ENCODE assay signal across 30 cellular contexts in the genomic region with DNA sequence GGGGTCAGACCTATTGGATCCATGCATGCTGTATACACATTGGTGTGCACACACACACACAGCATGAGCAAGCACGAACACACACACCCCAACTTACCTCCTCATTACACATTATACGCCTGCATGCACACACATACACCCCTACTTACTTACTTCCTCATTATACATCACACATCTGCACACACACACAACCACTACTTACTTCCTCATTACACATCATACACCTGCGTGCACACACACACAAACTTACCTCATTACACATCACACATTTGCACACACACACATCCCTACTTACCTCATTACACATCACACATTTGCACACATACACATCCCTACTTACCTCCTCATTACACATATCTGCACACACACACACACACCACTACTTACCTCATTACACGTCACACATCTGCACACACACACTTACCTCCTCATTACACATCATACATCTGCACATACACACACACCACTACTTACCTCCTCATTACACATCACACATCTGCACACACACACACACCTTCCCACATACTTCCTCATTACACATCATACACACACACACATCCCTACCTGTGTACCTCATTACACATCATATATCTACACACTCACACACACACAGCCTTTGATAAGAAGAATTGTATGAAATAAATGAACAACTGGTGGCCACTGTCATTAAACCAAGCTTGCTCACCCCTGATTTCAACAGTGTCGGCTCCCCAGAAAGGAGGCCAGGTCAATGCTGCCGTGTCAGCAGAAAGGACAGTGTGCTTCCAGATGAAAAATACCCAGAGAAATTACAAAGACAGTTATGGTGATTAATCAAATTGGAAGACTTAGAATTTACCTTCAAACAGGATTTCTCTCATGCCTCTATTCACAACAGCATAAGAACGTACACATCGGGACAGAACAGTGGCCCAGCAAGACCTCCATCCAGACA.
DNase-seq lines count a peak whose midpoint lies in the region; ATAC-seq, FAIRE-seq and TF ChIP-seq lines count a peak whose summit lies in the region.
"Had no signal": no experiment of that assay in that cellular context is flagged by ENCODE, and none has a peak within 500 bp of the region (broad histone marks: within the 10 kb centered on the region; RNA-seq: fewer than 3 reads in every experiment).

No MANE protein-coding gene starts in this region.

- no peak overlapping the region for H3K27ac ChIP-seq in OCI-LY3 (ENCODE audit: low read length)
- H3K27ac ChIP-seq: esophagus muscularis mucosa, hepatocyte, neutrophil, sigmoid colon had no signal

- no peak overlapping the region for H3K4me3 Mint-ChIP-seq in memory B cell
- H3K4me3 Mint-ChIP-seq: activated CD8-positive, alpha-beta T cell treated with anti-CD3 and anti-CD28 coated beads for 36 hours; activated naive CD8-positive, alpha-beta T cell treated with anti-CD3 and anti-CD28 coated beads, Interleukin-2, amount 10 ng/mL, durations not matched to agents 7 days and 5 days; CD14-positive monocyte; endodermal cell; stimulated activated effector memory CD8-positive, alpha-beta T cell treated with anti-CD3 and anti-CD28 coated beads, Interleukin-12 subunit alpha, Interleukin-12 subunit beta, amount 100 ng/mL, for 72 hours; T-helper 1 cell treated with Interleukin-12 subunit alpha and Interleukin-12 subunit beta and Interleukin-4 antibody, amounts not matched to agents 30 μg/mL and 1 μg/mL, for 36 hours had no signal

- ATAC-seq in memory B cell (ENCODE audit: low read depth), result peak; percentile 80
- no peak for ATAC-seq in HG03135 (IDR thresholded peaks at IDR 0.05; ENCODE audit: unreplicated experiment)
- ATAC-seq in HG03342 (IDR thresholded peaks at IDR 0.05; ENCODE audit: unreplicated experiment), result no peak
- ATAC-seq: activated CD8-positive, alpha-beta T cell treated with anti-CD3 and anti-CD28 coated beads for 36 hours; left cardiac atrium; stimulated activated effector memory CD8-positive, alpha-beta T cell treated with anti-CD3 and anti-CD28 coated beads, Interleukin-12 subunit alpha, Interleukin-12 subunit beta, amount 100 ng/mL, for 72 hours had no signal

- no peak for DNase-seq in GM12891 (ENCODE audit: insufficient read length, low spot score)
- DNase-seq in Kasumi-1 (lab: John Stamatoyannopoulos, UW), result peak; percentile 17 to 54
- no peak for DNase-seq in memory B cell (ENCODE audit: low spot score in 2 of 2)
- DNase-seq in ureter (ENCODE audit: low spot score), result no peak
- DNase-seq: activated CD8-positive, alpha-beta T cell treated with anti-CD3 and anti-CD28 coated beads for 36 hours; activated effector memory CD4-positive, alpha-beta T cell treated with anti-CD3 and anti-CD28 coated beads, Interleukin-2, amount 50 U/mL, for 16 hours; activated naive CD8-positive, alpha-beta T cell treated with anti-CD3 and anti-CD28 coated beads, Interleukin-2, amount 10 ng/mL, durations not matched to agents 7 days and 5 days; central memory CD4-positive, alpha-beta T cell; DND-41; endodermal cell; foreskin melanocyte; left cardiac atrium; mammary epithelial cell; NCI-H1694; NCI-H2171 treated with DMSO at 0.1 percent for 48 hours; NCI-H524; sigmoid colon; stimulated activated CD4-positive, alpha-beta T cell treated with anti-CD3 and anti-CD28 coated beads, Interleukin-4, amount 100 ng/mL, for 24 hours had no signal

- peaks cover 3% of the 10 kb centered on the region for H3K4me1 Mint-ChIP-seq in memory B cell
- H3K4me1 Mint-ChIP-seq: activated naive CD8-positive, alpha-beta T cell treated with anti-CD3 and anti-CD28 coated beads, Interleukin-2, amount 10 ng/mL, durations not matched to agents 7 days and 5 days; stimulated activated effector memory CD8-positive, alpha-beta T cell treated with anti-CD3 and anti-CD28 coated beads, Interleukin-12 subunit alpha, Interleukin-12 subunit beta, amount 100 ng/mL, for 72 hours had no signal

- no peak for TF ChIP-seq CTCF in OCI-LY3 (IDR thresholded peaks at IDR 0.05; ENCODE audit: low read depth, low read length)

- no peaks in the 10 kb centered on the region for H3K27me3 ChIP-seq in OCI-LY3 (ENCODE audit: low read depth, low read length)
- H3K27me3 ChIP-seq: hepatocyte, neutrophil, sigmoid colon had no signal

- no peaks in the 10 kb centered on the region for H3K9me3 ChIP-seq in OCI-LY3 (ENCODE audit: insufficient read depth, low read length)
- H3K9me3 ChIP-seq: esophagus muscularis mucosa, neutrophil, sigmoid colon had no signal

- FAIRE-seq in GM12891 (lab: Jason Lieb, UNC), result peak; percentile 71
- FAIRE-seq: astrocyte, urothelium cell line had no signal

- H3K27ac Mint-ChIP-seq in memory B cell, result no peak overlapping the region
- H3K27ac Mint-ChIP-seq: activated CD8-positive, alpha-beta T cell treated with anti-CD3 and anti-CD28 coated beads for 36 hours; activated naive CD8-positive, alpha-beta T cell treated with anti-CD3 and anti-CD28 coated beads, Interleukin-2, amount 10 ng/mL, durations not matched to agents 7 days and 5 days; CD14-positive monocyte; endodermal cell; progenitor cell of endocrine pancreas; stimulated activated effector memory CD8-positive, alpha-beta T cell treated with anti-CD3 and anti-CD28 coated beads, Interleukin-12 subunit alpha, Interleukin-12 subunit beta, amount 100 ng/mL, for 72 hours; T-helper 1 cell treated with Interleukin-12 subunit alpha and Interleukin-12 subunit beta and Interleukin-4 antibody, amounts not matched to agents 30 μg/mL and 1 μg/mL, for 36 hours had no signal

- no peaks in the 10 kb centered on the region for H3K36me3 Mint-ChIP-seq in memory B cell
- H3K36me3 Mint-ChIP-seq: activated naive CD8-positive, alpha-beta T cell treated with anti-CD3 and anti-CD28 coated beads, Interleukin-2, amount 10 ng/mL, durations not matched to agents 7 days and 5 days; CD14-positive monocyte; stimulated activated effector memory CD8-positive, alpha-beta T cell treated with anti-CD3 and anti-CD28 coated beads, Interleukin-12 subunit alpha, Interleukin-12 subunit beta, amount 100 ng/mL, for 72 hours had no signal

- no peak for TF ChIP-seq POLR2A in GM12891 (IDR thresholded peaks at IDR 0.05; ENCODE audit: low read depth, low read length)

- no peak overlapping the region for H3K9ac ChIP-seq in OCI-LY3 (ENCODE audit: low read length)

- H4K20me1 ChIP-seq in OCI-LY3 (ENCODE audit: insufficient read depth, low read length), result no peaks in the 10 kb centered on the region

- peaks cover 21% of the 10 kb centered on the region for H3K4me1 ChIP-seq in OCI-LY3 (ENCODE audit: low read length)
- H3K4me1 ChIP-seq: sigmoid colon had no signal

- no peak overlapping the region for H2AFZ ChIP-seq in OCI-LY3 (ENCODE audit: low read depth, low read length)
- H2AFZ ChIP-seq: hepatocyte had no signal

- no peak overlapping the region for H3K4me3 ChIP-seq in OCI-LY3 (ENCODE audit: low read length)
- H3K4me3 ChIP-seq: esophagus muscularis mucosa, hepatocyte, sigmoid colon had no signal

- H3K9me3 Mint-ChIP-seq in memory B cell, result no peaks in the 10 kb centered on the region
- H3K9me3 Mint-ChIP-seq: activated CD8-positive, alpha-beta T cell treated with anti-CD3 and anti-CD28 coated beads for 36 hours; activated naive CD8-positive, alpha-beta T cell treated with anti-CD3 and anti-CD28 coated beads, Interleukin-2, amount 10 ng/mL, durations not matched to agents 7 days and 5 days; CD14-positive monocyte; endodermal cell; stimulated activated effector memory CD8-positive, alpha-beta T cell treated with anti-CD3 and anti-CD28 coated beads, Interleukin-12 subunit alpha, Interleukin-12 subunit beta, amount 100 ng/mL, for 72 hours; T-helper 1 cell treated with Interleukin-12 subunit alpha and Interleukin-12 subunit beta and Interleukin-4 antibody, amounts not matched to agents 30 μg/mL and 1 μg/mL, for 36 hours had no signal

- H3K4me2 ChIP-seq in OCI-LY3 (ENCODE audit: low read length), result peak overlapping the region; percentile 22
- H3K4me2 ChIP-seq: hepatocyte had no signal

- H3K36me3 ChIP-seq in OCI-LY3 (replicated peaks; ENCODE audit: low read depth, low read length), result no peaks in the 10 kb centered on the region
- H3K36me3 ChIP-seq: esophagus muscularis mucosa, neutrophil, sigmoid colon had no signal

- H3K27me3 Mint-ChIP-seq in memory B cell, result no peaks in the 10 kb centered on the region

- no peaks in the 10 kb centered on the region for H3K79me2 ChIP-seq in OCI-LY3 (ENCODE audit: low read length)
- H3K79me2 ChIP-seq: hepatocyte had no signal

TF ChIP-seq in GM12891, 5 proteins besides CTCF, POLR2A, EP300 and RAD21:
- TF ChIP-seq SPI1 (IDR thresholded peaks at IDR 0.05; ENCODE audit: low read depth, low read length) (no peak), POU2F2 (IDR thresholded peaks at IDR 0.05; ENCODE audit: low read depth, low read length) (no peak), PAX5 (IDR thresholded peaks at IDR 0.05; ENCODE audit: insufficient read depth, low read length, severe bottlenecking) (no peak)
TF ChIP-seq in GM12891: peak in this region for 0.

Comparison
In these comparisons a context has a peak if more than half of its experiments do, and no peak if none do; other contexts are left out.
1. DNase-seq: peak in Kasumi-1 (2 of 2); none in GM12891 (single experiment), memory B cell (0 of 2) and ureter (single experiment).